ENCODE assay signal across 9 cellular contexts in genomic region chr10:79250259-79250658, GRCh38.
A peak's percentile ranks its signal among the peaks of the same experiment; 100 is the strongest.
DNase-seq lines count a peak whose midpoint lies in the region; ATAC-seq and TF ChIP-seq lines count a peak whose summit lies in the region.
"Had no signal": no experiment of that assay in that cellular context is flagged by ENCODE, and none has a peak within 500 bp of the region (broad histone marks: within the 10 kb centered on the region; RNA-seq: fewer than 3 reads in every experiment).

No MANE protein-coding gene starts in this region.

- H2AFZ ChIP-seq in smooth muscle cell (ENCODE audit: low read depth), result no peak overlapping the region

- intact Hi-C loops in CD14-positive monocyte (cut with micrococcal nuclease), result loop anchor here in 1 of 2 donors (2.0 kb wide), 1 partner anchor 17 kb away; no protein-coding TSS in a partner anchor

- H3K4me3 Mint-ChIP-seq in CD14-positive monocyte (peak overlapping the region; percentile 62 to 71), immature natural killer cell (peak overlapping the region; percentile 40 to 63 (median 56))

- peaks cover 78% of the 10 kb centered on the region for H3K4me1 Mint-ChIP-seq in CD14-positive monocyte
- H3K4me1 Mint-ChIP-seq in immature natural killer cell, result peaks cover 82 to 94% of the 10 kb centered on the region in 2 donors

- ATAC-seq in GM19467 (IDR thresholded peaks at IDR 0.05; ENCODE audit: unreplicated experiment) (peak; percentile 36), HG02623 (IDR thresholded peaks at IDR 0.05; ENCODE audit: unreplicated experiment) (no peak)

- TF ChIP-seq CTCF in CD14-positive monocyte (IDR thresholded peaks at IDR 0.05) (no peak), NB4 (IDR thresholded peaks at IDR 0.05; ENCODE audit: low read depth, low read length) (no peak), smooth muscle cell (IDR thresholded peaks at IDR 0.05; ENCODE audit: borderline replicate concordance, insufficient read depth, poor library complexity, severe bottlenecking) (no peak)

- H3K79me2 ChIP-seq in smooth muscle cell (ENCODE audit: low read depth), result peaks cover 83% of the 10 kb centered on the region

- H3K27ac Mint-ChIP-seq in CD14-positive monocyte (peak overlapping the region; percentile 93 to 99 (median 96)), immature natural killer cell (peak overlapping the region; percentile 47 to 82 (median 76))

- H3K27me3 Mint-ChIP-seq in CD14-positive monocyte (ENCODE audit: low read depth in 3 of 3) (peaks cover 0 to 2% (median 0%) of the 10 kb centered on the region in 3 donors), immature natural killer cell (ENCODE audit: low read depth in 3 of 3) (peaks cover 0 to 2% (median 2%) of the 10 kb centered on the region in 3 donors)

- H3K27ac ChIP-seq in smooth muscle cell (ENCODE audit: low read depth), result no peak overlapping the region

- peaks cover 100% of the 10 kb centered on the region for H4K20me1 ChIP-seq in smooth muscle cell (ENCODE audit: low read depth)

- 97% methylated on average over 5 of the region's 5 CpGs for WGBS in smooth muscle cell (ENCODE audit: low lambda C conversion rate)

- H3K9me3 Mint-ChIP-seq in CD14-positive monocyte (peaks cover 0 to 2% (median 0%) of the 10 kb centered on the region in 7 donors), immature natural killer cell (no peaks in the 10 kb centered on the region)

- no peaks in the 10 kb centered on the region for H3K36me3 ChIP-seq in smooth muscle cell (ENCODE audit: low read depth)

- H3K27me3 ChIP-seq in smooth muscle cell (ENCODE audit: low read depth), result no peaks in the 10 kb centered on the region

- H3K4me3 ChIP-seq in NB4 (ENCODE audit: low read depth, low read length) (no peak overlapping the region), smooth muscle cell (no peak overlapping the region)

- no peak for TF ChIP-seq POLR2A in NB4 (IDR thresholded peaks at IDR 0.05; ENCODE audit: extremely low read depth, insufficient read length)

- H3K9me3 ChIP-seq in smooth muscle cell (replicated peaks; ENCODE audit: low read depth), result no peaks in the 10 kb centered on the region

- DNase-seq in CD14-positive monocyte (ENCODE audit: low spot score) (peak; percentile 94), NB4 (ENCODE audit: low read depth) (peak; percentile 76), immature natural killer cell (no peak), smooth muscle cell (lab: John Stamatoyannopoulos, UW; ENCODE audit: unreplicated experiment) (no peak)
- DNase-seq in stimulated activated CD4-positive, alpha-beta T cell treated with anti-CD3 and anti-CD28 coated beads, Interleukin-2, amount 100 ng/mL, for 48 hours, result no peak
- DNase-seq in stimulated activated CD4-positive, alpha-beta T cell treated with anti-CD3 and anti-CD28 coated beads, Interleukin-4, amount 100 ng/mL, for 24 hours, result no peak
- DNase-seq: NCI-H526 treated with DMSO at 0.1 percent for 48 hours had no signal

- H3K36me3 Mint-ChIP-seq in CD14-positive monocyte, result peaks cover 50 to 62% of the 10 kb centered on the region in 2 donors
- no peaks in the 10 kb centered on the region for H3K36me3 Mint-ChIP-seq in immature natural killer cell

- H3K4me2 ChIP-seq in smooth muscle cell, result no peak overlapping the region

- H3F3A ChIP-seq in smooth muscle cell (ENCODE audit: low read depth), result no peaks in the 10 kb centered on the region

- H3K9ac ChIP-seq in smooth muscle cell (ENCODE audit: low read depth), result no peak overlapping the region

- H3K4me1 ChIP-seq in smooth muscle cell (ENCODE audit: low read depth), result no peaks in the 10 kb centered on the region

Comparison
In these comparisons a context has a peak if more than half of its experiments do, and no peak if none do; other contexts are left out.
1. DNase-seq: peak in CD14-positive monocyte (single experiment) and NB4 (single experiment); none in immature natural killer cell (0 of 3), stimulated activated CD4-positive, alpha-beta T cell treated with anti-CD3 and anti-CD28 coated beads, Interleukin-2, amount 100 ng/mL, for 48 hours (0 of 2), smooth muscle cell (single experiment) and stimulated activated CD4-positive, alpha-beta T cell treated with anti-CD3 and anti-CD28 coated beads, Interleukin-4, amount 100 ng/mL, for 24 hours (single experiment).